ENCODE assay signal across 1 cellular context in the genomic region with DNA sequence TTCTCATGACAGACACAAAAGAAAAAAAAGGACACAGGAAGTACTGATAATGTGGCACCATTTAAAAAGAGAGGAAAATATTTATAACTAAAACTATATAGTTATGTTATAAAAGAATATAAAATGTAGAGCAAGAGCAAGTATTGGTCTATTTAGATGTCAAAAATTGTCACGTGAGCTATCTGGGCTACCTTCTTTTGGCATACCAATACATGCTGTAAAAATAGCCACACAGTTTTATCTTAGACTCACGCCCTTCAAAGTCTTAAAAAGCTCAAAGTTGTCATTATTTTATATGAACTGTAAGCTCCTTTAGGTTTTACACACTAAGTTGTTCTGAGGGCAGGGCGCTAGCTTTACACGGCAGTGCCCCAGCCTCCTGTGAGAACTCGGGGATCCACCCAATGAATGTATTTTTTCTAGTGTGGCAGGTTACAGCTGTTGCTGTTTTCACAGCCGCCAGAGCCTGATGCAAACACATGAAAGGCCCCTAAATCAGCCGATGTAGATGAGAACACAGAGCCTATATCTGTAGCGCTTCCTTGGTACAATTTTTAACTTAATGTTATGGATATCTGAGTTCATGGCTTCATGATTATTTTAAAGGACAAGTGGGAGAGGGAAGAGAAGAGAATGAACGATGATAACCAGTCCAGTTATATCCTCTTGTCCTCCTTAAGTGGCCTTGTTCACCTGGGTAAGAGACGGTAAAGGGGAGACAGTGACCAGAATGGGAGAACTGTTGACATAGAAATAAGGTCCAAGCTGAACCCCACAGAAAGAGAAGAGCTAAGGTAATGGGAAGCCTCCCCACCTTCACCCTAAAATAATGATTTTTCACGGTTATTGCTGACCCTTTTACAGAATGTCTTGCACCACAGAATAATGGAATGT.
A peak's percentile ranks its signal among the peaks of the same experiment; 100 is the strongest.
TF ChIP-seq lines count a peak whose summit lies in the region.

No MANE protein-coding gene starts in this region.

TF ChIP-seq in K562, 482 proteins besides CTCF, POLR2A, EP300 and RAD21 (continued from another document and continues in another):
- TF ChIP-seq ZNF407 (IDR thresholded peaks at IDR 0.05; ENCODE audit: low read depth) (no peak), SREBF2 (CRISPR knock-in tag; IDR thresholded peaks at IDR 0.05) (no peak), HNRNPUL1 (IDR thresholded peaks at IDR 0.05; ENCODE audit: low read length) (no peak), RBM14 (IDR thresholded peaks at IDR 0.05; ENCODE audit: borderline replicate concordance, insufficient read depth, low read depth, low read length) (no peak), ZSCAN32 (CRISPR knock-in tag; IDR thresholded peaks at IDR 0.05) (peak; percentile 71), RBFOX2 (IDR thresholded peaks at IDR 0.05; ENCODE audit: low read depth, low read length) (peak; percentile 38; the same call in 1 of the 2 replicates), TBL1XR1 (IDR thresholded peaks at IDR 0.05; ENCODE audit: low read length in 2 of 2) (no peak), PYGO2 (tag; IDR thresholded peaks at IDR 0.05) (no peak), NR2F6 (CRISPR knock-in tag; IDR thresholded peaks at IDR 0.05) (no peak), PRDM10 (IDR thresholded peaks at IDR 0.05; ENCODE audit: partially characterized antibody) (no peak), L3MBTL2 (IDR thresholded peaks at IDR 0.05) (peak; percentile 49), ZNF57 (CRISPR knock-in tag; IDR thresholded peaks at IDR 0.05) (no peak), GTF2A2 (tag; IDR thresholded peaks at IDR 0.05) (no peak), ETV1 (tag; conservative IDR thresholded peaks at IDR 0.05; ENCODE audit: low read depth) (0 out of 2 replicates have a peak, but pooled peaks have one; percentile 15), ZNF561 (CRISPR knock-in tag; conservative IDR thresholded peaks at IDR 0.05) (no peak), CXXC5 (CRISPR knock-in tag; IDR thresholded peaks at IDR 0.05) (0 out of 2 replicates have a peak, but pooled peaks have one; percentile 12), HDAC1 (IDR thresholded peaks at IDR 0.05) (no peak), NR1H2 (CRISPR knock-in tag; IDR thresholded peaks at IDR 0.05) (no peak), TGIF2 (CRISPR knock-in tag; IDR thresholded peaks at IDR 0.05) (no peak), MCM5 (IDR thresholded peaks at IDR 0.05; ENCODE audit: low read depth) (no peak), NFATC3 (IDR thresholded peaks at IDR 0.05) (no peak), ARID2 (IDR thresholded peaks at IDR 0.05) (no peak), KLF16 (IDR thresholded peaks at IDR 0.05) (no peak), ZFP36 (IDR thresholded peaks at IDR 0.05; ENCODE audit: low read depth, low read length, partially characterized antibody) (peak; percentile 11), ARID3B (CRISPR knock-in tag; IDR thresholded peaks at IDR 0.05; ENCODE audit: borderline replicate concordance) (no peak), ZFP1 (CRISPR knock-in tag; IDR thresholded peaks at IDR 0.05) (no peak), NR2C2 (CRISPR knock-in tag; IDR thresholded peaks at IDR 0.05) (no peak), NR2C2 (tag; IDR thresholded peaks at IDR 0.05) (peak; percentile 52; the same call in 1 of the 2 replicates), ZNF551 (CRISPR knock-in tag; IDR thresholded peaks at IDR 0.05) (no peak), E2F3 (CRISPR knock-in tag; IDR thresholded peaks at IDR 0.05) (no peak), POLR2G (IDR thresholded peaks at IDR 0.05; ENCODE audit: low read depth, low read length) (no peak), STAG1 (CRISPR knock-in tag; IDR thresholded peaks at IDR 0.05; ENCODE audit: borderline replicate concordance) (no peak), LARP7 (IDR thresholded peaks at IDR 0.05) (no peak), NFXL1 (CRISPR knock-in tag; IDR thresholded peaks at IDR 0.05) (peak; percentile 77; the same call in 1 of the 2 replicates), TRIM24 (IDR thresholded peaks at IDR 0.05) (peak in 1 of 2 experiments; percentile 71; a peak in 2 of 4 replicates), TFE3 (CRISPR knock-in tag; IDR thresholded peaks at IDR 0.05) (peak; percentile 91), TOE1 (IDR thresholded peaks at IDR 0.05; ENCODE audit: borderline replicate concordance) (no peak), TOE1 (CRISPR knock-in tag; IDR thresholded peaks at IDR 0.05; ENCODE audit: borderline replicate concordance, low read depth) (no peak), SIRT6 (IDR thresholded peaks at IDR 0.05; ENCODE audit: low read depth, low read length) (no peak)
- TF ChIP-seq, protein P1, sequence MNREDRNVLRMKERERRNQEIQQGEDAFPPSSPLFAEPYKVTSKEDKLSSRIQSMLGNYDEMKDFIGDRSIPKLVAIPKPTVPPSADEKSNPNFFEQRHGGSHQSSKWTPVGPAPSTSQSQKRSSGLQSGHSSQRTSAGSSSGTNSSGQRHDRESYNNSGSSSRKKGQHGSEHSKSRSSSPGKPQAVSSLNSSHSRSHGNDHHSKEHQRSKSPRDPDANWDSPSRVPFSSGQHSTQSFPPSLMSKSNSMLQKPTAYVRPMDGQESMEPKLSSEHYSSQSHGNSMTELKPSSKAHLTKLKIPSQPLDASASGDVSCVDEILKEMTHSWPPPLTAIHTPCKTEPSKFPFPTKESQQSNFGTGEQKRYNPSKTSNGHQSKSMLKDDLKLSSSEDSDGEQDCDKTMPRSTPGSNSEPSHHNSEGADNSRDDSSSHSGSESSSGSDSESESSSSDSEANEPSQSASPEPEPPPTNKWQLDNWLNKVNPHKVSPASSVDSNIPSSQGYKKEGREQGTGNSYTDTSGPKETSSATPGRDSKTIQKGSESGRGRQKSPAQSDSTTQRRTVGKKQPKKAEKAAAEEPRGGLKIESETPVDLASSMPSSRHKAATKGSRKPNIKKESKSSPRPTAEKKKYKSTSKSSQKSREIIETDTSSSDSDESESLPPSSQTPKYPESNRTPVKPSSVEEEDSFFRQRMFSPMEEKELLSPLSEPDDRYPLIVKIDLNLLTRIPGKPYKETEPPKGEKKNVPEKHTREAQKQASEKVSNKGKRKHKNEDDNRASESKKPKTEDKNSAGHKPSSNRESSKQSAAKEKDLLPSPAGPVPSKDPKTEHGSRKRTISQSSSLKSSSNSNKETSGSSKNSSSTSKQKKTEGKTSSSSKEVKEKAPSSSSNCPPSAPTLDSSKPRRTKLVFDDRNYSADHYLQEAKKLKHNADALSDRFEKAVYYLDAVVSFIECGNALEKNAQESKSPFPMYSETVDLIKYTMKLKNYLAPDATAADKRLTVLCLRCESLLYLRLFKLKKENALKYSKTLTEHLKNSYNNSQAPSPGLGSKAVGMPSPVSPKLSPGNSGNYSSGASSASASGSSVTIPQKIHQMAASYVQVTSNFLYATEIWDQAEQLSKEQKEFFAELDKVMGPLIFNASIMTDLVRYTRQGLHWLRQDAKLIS (CRISPR knock-in tag; IDR thresholded peaks at IDR 0.05) = no peak
- TF ChIP-seq, protein P2, sequence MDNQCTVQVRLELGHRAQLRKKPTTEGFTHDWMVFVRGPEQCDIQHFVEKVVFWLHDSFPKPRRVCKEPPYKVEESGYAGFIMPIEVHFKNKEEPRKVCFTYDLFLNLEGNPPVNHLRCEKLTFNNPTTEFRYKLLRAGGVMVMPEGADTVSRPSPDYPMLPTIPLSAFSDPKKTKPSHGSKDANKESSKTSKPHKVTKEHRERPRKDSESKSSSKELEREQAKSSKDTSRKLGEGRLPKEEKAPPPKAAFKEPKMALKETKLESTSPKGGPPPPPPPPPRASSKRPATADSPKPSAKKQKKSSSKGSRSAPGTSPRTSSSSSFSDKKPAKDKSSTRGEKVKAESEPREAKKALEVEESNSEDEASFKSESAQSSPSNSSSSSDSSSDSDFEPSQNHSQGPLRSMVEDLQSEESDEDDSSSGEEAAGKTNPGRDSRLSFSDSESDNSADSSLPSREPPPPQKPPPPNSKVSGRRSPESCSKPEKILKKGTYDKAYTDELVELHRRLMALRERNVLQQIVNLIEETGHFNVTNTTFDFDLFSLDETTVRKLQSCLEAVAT (IDR thresholded peaks at IDR 0.05) = no peak
